In genomic region chr3:66393486-66394260, GRCh38 we compare ENCODE assay signal across 8 cellular contexts.
DNase-seq lines count a peak whose midpoint lies in the region; ATAC-seq, FAIRE-seq and TF ChIP-seq lines count a peak whose summit lies in the region.

No MANE protein-coding gene starts in this region.

- no peaks in the 10 kb centered on the region for H4K20me1 ChIP-seq in endothelial cell of umbilical vein (replicated peaks; ENCODE audit: control insufficient read depth, extremely low read depth, insufficient read depth, low read length)

- H3K4me3 ChIP-seq in endothelial cell of umbilical vein (replicated peaks in 1 of 3; ENCODE audit: insufficient read depth in 1 of 3, low read depth in 1 of 3, low read length in 3 of 3): no peak overlapping the region

- DNase-seq in activated CD4-positive, alpha-beta T cell treated with anti-CD3 and anti-CD28 coated beads, Interleukin-2, amount 10 ng/mL, durations not matched to agents 24 days and 14 days: peak; percentile 84
- DNase-seq in endothelial cell of umbilical vein (ENCODE audit: low read depth, low spot score) (peak; percentile 81), NCI-H1694 (lab: John Stamatoyannopoulos, UW) (no peak), HCEC 1CT (no peak), superior temporal gyrus (ENCODE audit: extremely low spot score) (no peak)
- DNase-seq in stimulated activated CD4-positive, alpha-beta T cell treated with anti-CD3 and anti-CD28 coated beads, Interleukin-4, amount 100 ng/mL, for 4 hours: peak; percentile 25 to 37

- no peak overlapping the region for H3K4me2 ChIP-seq in endothelial cell of umbilical vein (ENCODE audit: insufficient read depth, low read length)

- peaks cover 26% of the 10 kb centered on the region for H3K4me1 Mint-ChIP-seq in activated CD4-positive, alpha-beta T cell treated with anti-CD3 and anti-CD28 coated beads, Interleukin-2, amount 10 ng/mL, durations not matched to agents 24 days and 14 days

- dilution Hi-C loops in endothelial cell of umbilical vein (cut with MboI; ENCODE audit: extremely low pct_ligation_motif_present, low sequenced_read_pairs): loop anchor here (25.0 kb wide), 1 partner anchor 419 kb away; no protein-coding TSS in a partner anchor

- peaks cover 9 to 30% of the 10 kb centered on the region in 2 experiments for H3K36me3 ChIP-seq in endothelial cell of umbilical vein (ENCODE audit: control insufficient read depth in 2 of 2, extremely low read depth in 1 of 2, insufficient read depth in 2 of 2, low read length in 2 of 2)

- H3K9me3 Mint-ChIP-seq in activated CD4-positive, alpha-beta T cell treated with anti-CD3 and anti-CD28 coated beads, Interleukin-2, amount 10 ng/mL, durations not matched to agents 24 days and 14 days: no peaks in the 10 kb centered on the region

- no peak overlapping the region for H3K9ac ChIP-seq in endothelial cell of umbilical vein (replicated peaks; ENCODE audit: extremely low read depth, insufficient read depth, low read length)

- CTCF ChIA-PET in endothelial cell of umbilical vein (lab: Charles Lee): interaction anchor here (1.2 to 4.0 kb wide), 5 partner anchors 14 to 428 kb away, joined by 4 to 26 read pairs (median 20); no protein-coding TSS in a partner anchor

- peak; percentile 92 for FAIRE-seq in endothelial cell of umbilical vein (lab: Jason Lieb, UNC)

- H2AFZ ChIP-seq in endothelial cell of umbilical vein (ENCODE audit: low read depth, low read length): no peak overlapping the region

- TF ChIP-seq CTCF in endothelial cell of umbilical vein (IDR thresholded peaks at IDR 0.05; ENCODE audit: extremely low read depth in 1 of 2, insufficient read depth in 1 of 2, low read depth in 1 of 2, low read length in 2 of 2): no peak

- H3K27ac Mint-ChIP-seq in activated CD4-positive, alpha-beta T cell treated with anti-CD3 and anti-CD28 coated beads, Interleukin-2, amount 10 ng/mL, durations not matched to agents 24 days and 14 days: peak overlapping the region; percentile 80

- peaks cover 66% of the 10 kb centered on the region for H3K36me3 Mint-ChIP-seq in activated CD4-positive, alpha-beta T cell treated with anti-CD3 and anti-CD28 coated beads, Interleukin-2, amount 10 ng/mL, durations not matched to agents 24 days and 14 days (ENCODE audit: low read depth)

- no peaks in the 10 kb centered on the region for H3K9me1 ChIP-seq in endothelial cell of umbilical vein (replicated peaks; ENCODE audit: control insufficient read depth, extremely low read depth, insufficient read depth, low read length)

- H3K4me3 Mint-ChIP-seq in activated CD4-positive, alpha-beta T cell treated with anti-CD3 and anti-CD28 coated beads, Interleukin-2, amount 10 ng/mL, durations not matched to agents 24 days and 14 days: peak overlapping the region; percentile 56

- H3K27me3 ChIP-seq in endothelial cell of umbilical vein (ENCODE audit: control insufficient read depth in 2 of 2, insufficient read depth in 2 of 2, low read length in 2 of 2): no peaks in the 10 kb centered on the region

- H3K27me3 Mint-ChIP-seq in activated CD4-positive, alpha-beta T cell treated with anti-CD3 and anti-CD28 coated beads, Interleukin-2, amount 10 ng/mL, durations not matched to agents 24 days and 14 days: no peaks in the 10 kb centered on the region

- H3K4me1 ChIP-seq in endothelial cell of umbilical vein (ENCODE audit: control insufficient read depth, extremely low read depth, insufficient read depth, low read length): peaks cover 28% of the 10 kb centered on the region

- BruUV-seq in endothelial cell of umbilical vein (replicated peaks; lab: Mats Ljungman, UMichigan): no TSS peak

- no peaks in the 10 kb centered on the region for H3K9me3 ChIP-seq in endothelial cell of umbilical vein (replicated peaks; ENCODE audit: control insufficient read depth, insufficient read depth, low read length)

- POLR2A ChIA-PET in endothelial cell of umbilical vein (lab: Charles Lee): no interaction called here

- TF ChIP-seq POLR2A in endothelial cell of umbilical vein (IDR thresholded peaks at IDR 0.05; ENCODE audit: low read depth, low read length): no peak

- intact Hi-C loops in activated CD4-positive, alpha-beta T cell treated with anti-CD3 and anti-CD28 coated beads, Interleukin-2, amount 10 ng/mL, durations not matched to agents 24 days and 14 days (cut with micrococcal nuclease): no loop called here
- intact Hi-C loops in endothelial cell of umbilical vein (cut with micrococcal nuclease): loop anchor here (5.0 kb wide), 1 partner anchor 116 kb away; no protein-coding TSS in a partner anchor

- ATAC-seq in GM18909 (IDR thresholded peaks at IDR 0.05; ENCODE audit: poor library complexity, unreplicated experiment) (peak; percentile 92), HG03039 (IDR thresholded peaks at IDR 0.05; ENCODE audit: unreplicated experiment) (peak; percentile 76)

- H3K27ac ChIP-seq in endothelial cell of umbilical vein (ENCODE audit: insufficient read depth, low read depth, low read length): no peak overlapping the region

- no peaks in the 10 kb centered on the region for H3K79me2 ChIP-seq in endothelial cell of umbilical vein (ENCODE audit: control insufficient read depth, insufficient read depth, low read length)

TF ChIP-seq in endothelial cell of umbilical vein, 7 proteins besides CTCF, POLR2A, EP300 and RAD21:
- no peak for TF ChIP-seq MYC (IDR thresholded peaks at IDR 0.05; ENCODE audit: low read depth, low read length)
- TF ChIP-seq JUN (IDR thresholded peaks at IDR 0.05; ENCODE audit: borderline replicate concordance, insufficient read depth, insufficient read length, low read depth): no peak
- TF ChIP-seq FOS (IDR thresholded peaks at IDR 0.05; ENCODE audit: borderline replicate concordance, insufficient read depth, low read length): no peak
- no peak for TF ChIP-seq EZH2 (IDR thresholded peaks at IDR 0.05; ENCODE audit: borderline replicate concordance, low read depth, low read length, severe bottlenecking)
- TF ChIP-seq POLR2AphosphoS5 (IDR thresholded peaks at IDR 0.05; ENCODE audit: insufficient read depth, low read depth, low read length): no peak
- TF ChIP-seq MAX (IDR thresholded peaks at IDR 0.05; ENCODE audit: insufficient read depth, insufficient read length): no peak
- TF ChIP-seq GATA2 (IDR thresholded peaks at IDR 0.05; ENCODE audit: insufficient read depth, insufficient read length, low read depth, low read length): no peak

Comparison
In these comparisons a context has a peak if more than half of its experiments do, and no peak if none do; other contexts are left out.
1. DNase-seq: peak in activated CD4-positive, alpha-beta T cell treated with anti-CD3 and anti-CD28 coated beads, Interleukin-2, amount 10 ng/mL, durations not matched to agents 24 days and 14 days (single experiment), endothelial cell of umbilical vein (single experiment) and stimulated activated CD4-positive, alpha-beta T cell treated with anti-CD3 and anti-CD28 coated beads, Interleukin-4, amount 100 ng/mL, for 4 hours (2 of 2); none in NCI-H1694 (single experiment), HCEC 1CT (single experiment) and superior temporal gyrus (single experiment).